ENCODE assay signal across 20 cellular contexts in the genomic region with DNA sequence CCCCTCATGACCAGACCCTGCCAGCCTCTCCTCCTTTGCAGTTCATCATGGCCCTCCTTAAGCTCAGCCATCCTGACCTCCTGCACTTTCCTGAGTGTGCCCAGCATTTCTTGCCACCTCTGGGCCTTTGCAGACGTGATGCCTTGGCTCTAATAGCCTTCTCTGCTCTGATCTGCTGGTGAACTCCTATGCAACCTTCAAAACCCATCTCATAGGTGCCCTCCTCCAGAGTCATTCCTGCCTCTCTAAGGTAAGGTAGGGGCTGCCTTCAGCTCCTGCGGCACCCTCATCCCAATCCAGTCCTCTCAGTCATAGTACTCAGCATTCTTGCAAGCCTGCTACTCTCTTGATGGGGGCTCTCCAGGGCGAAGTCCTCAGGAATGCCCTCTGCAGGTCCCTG. TPM values are rescaled to one million over a fixed set of nuclear protein-coding genes. Genes with fewer than 3 reads are reported as not detected.
"Had no signal": no experiment of that assay in that cellular context is flagged by ENCODE, and none has a peak within 500 bp of the region (broad histone marks: within the 10 kb centered on the region; RNA-seq: fewer than 3 reads in every experiment).

No MANE protein-coding gene starts in this region.

- H3K9me3 ChIP-seq: MG63 had no signal

- H3K27me3 Mint-ChIP-seq: activated CD4-positive, alpha-beta T cell treated with anti-CD3 and anti-CD28 coated beads, Interleukin-2, amount 10 ng/mL, durations not matched to agents 7 days and 5 days had no signal

- H3K4me3 Mint-ChIP-seq: activated CD4-positive, alpha-beta memory T cell treated with anti-CD3 and anti-CD28 coated beads for 36 hours; activated CD4-positive, alpha-beta T cell treated with anti-CD3 and anti-CD28 coated beads, Interleukin-2, amount 10 ng/mL, durations not matched to agents 7 days and 5 days; brain; central memory CD8-positive, alpha-beta T cell; T-cell had no signal

- ATAC-seq: PC-3, T-cell had no signal

- H3K36me3 ChIP-seq: MG63 had no signal

- H3K36me3 Mint-ChIP-seq: activated CD4-positive, alpha-beta memory T cell treated with anti-CD3 and anti-CD28 coated beads for 36 hours; brain; T-cell had no signal

- H3K4me1 Mint-ChIP-seq: activated CD4-positive, alpha-beta T cell treated with anti-CD3 and anti-CD28 coated beads, Interleukin-2, amount 10 ng/mL, durations not matched to agents 7 days and 5 days; central memory CD8-positive, alpha-beta T cell; T-cell had no signal

- H3K9me3 Mint-ChIP-seq: activated CD4-positive, alpha-beta memory T cell treated with anti-CD3 and anti-CD28 coated beads for 36 hours; activated CD4-positive, alpha-beta T cell treated with anti-CD3 and anti-CD28 coated beads, Interleukin-2, amount 10 ng/mL, durations not matched to agents 7 days and 5 days; brain; central memory CD8-positive, alpha-beta T cell; T-cell had no signal

- H3K27ac Mint-ChIP-seq: activated CD4-positive, alpha-beta memory T cell treated with anti-CD3 and anti-CD28 coated beads for 36 hours; activated CD4-positive, alpha-beta T cell treated with anti-CD3 and anti-CD28 coated beads, Interleukin-2, amount 10 ng/mL, durations not matched to agents 7 days and 5 days; brain; T-cell had no signal

- H3K27me3 ChIP-seq: MG63 had no signal

- H3K4me3 ChIP-seq: MG63 had no signal

- H3K27ac ChIP-seq: VCaP had no signal

- DNase-seq: activated CD4-positive, alpha-beta memory T cell treated with anti-CD3 and anti-CD28 coated beads for 36 hours; activated CD4-positive, alpha-beta T cell treated with anti-CD3 and anti-CD28 coated beads, Interleukin-2, amount 10 ng/mL, durations not matched to agents 7 days and 5 days; activated CD4-positive, CD25-positive, alpha-beta regulatory T cell; activated CD8-positive, alpha-beta memory T cell treated with anti-CD3 and anti-CD28 coated beads, Interleukin-2, amount 50 U/mL, for 4 hours; activated naive CD4-positive, alpha-beta T cell treated with anti-CD3 and anti-CD28 coated beads, Interleukin-2, amount 50 U/mL, for 16 hours; MG63; MV-4-11; NCI-H1105; NCI-H1436; NCI-H1694 treated with DMSO at 0.1 percent for 48 hours; NCI-H2029 treated with DMSO at 0.1 percent for 48 hours; NCI-H510A treated with DMSO at 0.1 percent for 48 hours; PC-3; SHP77 treated with DMSO at 0.1 percent for 48 hours; T-cell had no signal

RNA-seq across cellular contexts. Expression of a gene that starts 19.3 kb away (rescaled TPM):
- total RNA-seq: activated CD4-positive, alpha-beta memory T cell treated with anti-CD3 and anti-CD28 coated beads for 36 hours; activated CD4-positive, alpha-beta T cell treated with anti-CD3 and anti-CD28 coated beads, Interleukin-2, amount 10 ng/mL, durations not matched to agents 7 days and 5 days; SK-MEL-5; T-helper 2 cell treated with Interferon-gamma antibody and Interleukin-4, amounts not matched to agents 100 ng/mL and 5 ng/mL, for 36 hours had no signal
